In genomic region chr2:14401838-14402237, GRCh38 we compare ENCODE assay signal across 15 cellular contexts.
A peak's percentile ranks its signal among the peaks of the same experiment; 100 is the strongest.
DNase-seq lines count a peak whose midpoint lies in the region; FAIRE-seq lines count a peak whose summit lies in the region.
"Had no signal": no experiment of that assay in that cellular context is flagged by ENCODE, and none has a peak within 500 bp of the region (broad histone marks: within the 10 kb centered on the region; RNA-seq: fewer than 3 reads in every experiment).

No MANE protein-coding gene starts in this region.

- DNase-seq in NCI-H2227 treated with DMSO at 0.1 percent for 48 hours (lab: John Stamatoyannopoulos, UW) (peak; percentile 28), astrocyte of the hippocampus (ENCODE audit: low read depth, low spot score) (peak; percentile 7), urothelium cell line (ENCODE audit: low spot score) (peak; percentile 50), HuH-7 (ENCODE audit: low spot score) (no peak), amniotic stem cell (lab: John Stamatoyannopoulos, UW) (no peak), cerebellum (ENCODE audit: low spot score) (no peak)
- DNase-seq: activated CD4-positive, alpha-beta T cell treated with anti-CD3 and anti-CD28 coated beads, Interleukin-2, amount 50 U/mL, for 1 hour; aorta; dermis blood vessel endothelial cell; IMR-90; midbrain; NCI-H1694 treated with DMSO at 0.1 percent for 48 hours; stimulated activated CD4-positive, alpha-beta T cell treated with anti-CD3 and anti-CD28 coated beads, Interleukin-12 subunit alpha, Interleukin-12 subunit beta, amount 100 ng/mL, for 4 hours had no signal

- no peak overlapping the region for H3K4me3 ChIP-seq in HUES64 (ENCODE audit: low read length)

- H3K4me1 ChIP-seq in HUES64 (ENCODE audit: insufficient read depth, low read length) = peaks cover 16% of the 10 kb centered on the region

- peak overlapping the region; percentile 15; the same call in 1 of the 2 replicates for H3K27ac ChIP-seq in HUES64 (ENCODE audit: low read depth, low read length)
- H3K27ac ChIP-seq: C4-2B had no signal

- no peak for FAIRE-seq in urothelium cell line (lab: Jason Lieb, UNC)

- 0% methylated on average over 1 of the region's 4 CpGs for WGBS in HUES64

- H3K9me3 ChIP-seq in HUES64 (ENCODE audit: insufficient read depth, low read depth, low read length) = no peaks in the 10 kb centered on the region

- H3K9ac ChIP-seq in HUES64 (ENCODE audit: low read depth, low read length) = no peak overlapping the region

- no peaks in the 10 kb centered on the region for H3K27me3 ChIP-seq in HUES64 (ENCODE audit: insufficient read depth, low read length)

- H3K36me3 ChIP-seq in HUES64 (ENCODE audit: insufficient read depth, low read length) = no peaks in the 10 kb centered on the region

Comparison
In these comparisons a context has a peak if more than half of its experiments do, and no peak if none do; other contexts are left out.
1. DNase-seq: peak in NCI-H2227 treated with DMSO at 0.1 percent for 48 hours (single experiment), astrocyte of the hippocampus (single experiment) and urothelium cell line (single experiment); none in HuH-7 (single experiment), amniotic stem cell (single experiment) and cerebellum (single experiment).